ENCODE assay signal across 8 cellular contexts in the genomic region with DNA sequence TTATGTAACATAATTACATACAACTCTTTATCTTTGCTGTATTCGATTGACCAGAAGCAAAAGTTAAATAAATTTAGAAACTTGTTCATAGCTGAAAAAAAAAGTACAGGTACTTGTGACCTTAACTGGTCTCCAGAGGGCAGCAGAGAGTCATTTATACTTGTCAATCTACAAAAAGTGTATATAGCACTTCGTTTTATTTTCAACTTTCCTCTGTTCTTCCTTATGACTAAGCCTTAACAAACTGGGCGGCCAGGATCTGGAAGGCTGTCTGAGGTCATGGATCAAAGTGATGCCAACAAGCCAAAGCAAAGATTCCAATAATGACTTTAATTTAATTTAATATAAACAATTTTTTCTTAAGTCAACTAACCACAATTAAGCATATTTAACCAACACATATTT. TPM values are rescaled to one million over a fixed set of nuclear protein-coding genes. Genes with fewer than 3 reads are reported as not detected.
DNase-seq lines count a peak whose midpoint lies in the region; ATAC-seq and TF ChIP-seq lines count a peak whose summit lies in the region.

No MANE protein-coding gene starts in this region.

- ATAC-seq in HG02840 (IDR thresholded peaks at IDR 0.05; ENCODE audit: low FRiP score, unreplicated experiment): no peak

- DNase-seq in AG04449 (ENCODE audit: low read depth, low spot score) (peak; percentile 65), GM06990 (ENCODE audit: extremely low read depth, insufficient read length) (no peak), Karpas-422 (peak; percentile 81), SK-N-MC (ENCODE audit: low read depth, low spot score) (peak; percentile 67), cardiac fibroblast (ENCODE audit: low read depth in 2 of 2) (peak; percentile 90 to 92), kidney epithelial cell (ENCODE audit: low read depth) (peak; percentile 73)
- peak; percentile 24 for DNase-seq in stimulated activated CD8-positive, alpha-beta memory T cell treated with anti-CD3 and anti-CD28 coated beads, Interleukin-15, amount 100 ng/mL, for 1 hour (ENCODE audit: low read depth)

- H3K4me1 ChIP-seq in Karpas-422 (ENCODE audit: low read length): no peaks in the 10 kb centered on the region

- H3K36me3 ChIP-seq in GM06990 (ENCODE audit: control insufficient read depth, insufficient read depth, low read length) (no peaks in the 10 kb centered on the region), Karpas-422 (ENCODE audit: insufficient read depth, low read length) (no peaks in the 10 kb centered on the region), SK-N-MC (ENCODE audit: insufficient read depth, low read length) (no peaks in the 10 kb centered on the region), kidney epithelial cell (ENCODE audit: control insufficient read depth, insufficient read depth, low read length) (no peaks in the 10 kb centered on the region)

- no peaks in the 10 kb centered on the region for H3K79me2 ChIP-seq in Karpas-422 (ENCODE audit: low read length)

- H3K27me3 ChIP-seq in GM06990 (replicated peaks; ENCODE audit: control insufficient read depth, insufficient read depth, low read length) (no peaks in the 10 kb centered on the region; the same call in 1 of the 2 replicates), Karpas-422 (ENCODE audit: low read length) (no peaks in the 10 kb centered on the region), kidney epithelial cell (ENCODE audit: control insufficient read depth, insufficient read depth, low read length) (no peaks in the 10 kb centered on the region)

- H3K4me2 ChIP-seq in Karpas-422 (ENCODE audit: low read depth, low read length, poor library complexity, severe bottlenecking): no peak overlapping the region

- TF ChIP-seq CTCF in AG04449 (IDR thresholded peaks at IDR 0.05; ENCODE audit: insufficient read depth, low read length, missing control alignments) (peak; percentile 47), GM06990 (IDR thresholded peaks at IDR 0.05; ENCODE audit: insufficient read depth, low read length, poor library complexity, severe bottlenecking) (peak; percentile 55), cardiac fibroblast (IDR thresholded peaks at IDR 0.05; ENCODE audit: low read depth, low read length) (peak; percentile 52), kidney epithelial cell (IDR thresholded peaks at IDR 0.05; ENCODE audit: insufficient read depth, low read length, poor library complexity, severe bottlenecking) (peak; percentile 45)

- no peak overlapping the region for H3K27ac ChIP-seq in Karpas-422 (ENCODE audit: low read length)
- H3K27ac ChIP-seq in SK-N-MC: no peak overlapping the region

- no peaks in the 10 kb centered on the region for H4K20me1 ChIP-seq in Karpas-422 (ENCODE audit: insufficient read depth, low read depth, low read length)

- H3K9ac ChIP-seq in Karpas-422 (ENCODE audit: low read length) (no peak overlapping the region), SK-N-MC (ENCODE audit: insufficient read length) (no peak overlapping the region)

- POLR2A ChIA-PET in AG04449 (lab: Yijun Ruan, JAX): no interaction called here

- H3K9me2 ChIP-seq in Karpas-422 (replicated peaks; ENCODE audit: insufficient read depth, low read length): no peaks in the 10 kb centered on the region

- no peaks in the 10 kb centered on the region for H3K9me3 ChIP-seq in Karpas-422 (ENCODE audit: low read length)
- H3K9me3 ChIP-seq in SK-N-MC (ENCODE audit: low read depth, low read length): no peaks in the 10 kb centered on the region

- CTCF ChIA-PET in AG04449 (lab: Yijun Ruan, JAX): interaction anchor here (0.7 to 11.8 kb wide), 30 partner anchors 9 to 387 kb away, joined by 3 to 197 read pairs (median 4); a partner anchor contains a TSS

- H2AFZ ChIP-seq in Karpas-422 (ENCODE audit: low read length): no peak overlapping the region

- H3K4me3 ChIP-seq in AG04449 (ENCODE audit: low read depth, low read length): no peak overlapping the region
- no peak overlapping the region for H3K4me3 ChIP-seq in GM06990 (replicated peaks; ENCODE audit: low read depth, low read length)
- H3K4me3 ChIP-seq in Karpas-422 (ENCODE audit: low read length): no peak overlapping the region
- H3K4me3 ChIP-seq in SK-N-MC: no peak overlapping the region
- no peak overlapping the region for H3K4me3 ChIP-seq in cardiac fibroblast (replicated peaks in 1 of 2; ENCODE audit: low read depth in 2 of 2, low read length in 2 of 2)
- H3K4me3 ChIP-seq in kidney epithelial cell (ENCODE audit: low read depth, low read length): no peak overlapping the region

RNA-seq across cellular contexts. Expression of a gene that starts 29.8 kb away (rescaled TPM):
- not detected in 2 replicates for total RNA-seq in Karpas-422 (2014; rRNA removed; shearing (Covaris generic); ENCODE audit: low replicate concordance)
- 0.07 TPM in 1 of 2 replicates, not detected in the other for total RNA-seq in kidney epithelial cell
